Comparison of ENCODE assay signal across 8 cellular contexts in genomic region chr22:41857160-41857859, GRCh38. TPM values are rescaled to one million over a fixed set of nuclear protein-coding genes. Genes with fewer than 3 reads are reported as not detected.
DNase-seq lines count a peak whose midpoint lies in the region; ATAC-seq and TF ChIP-seq lines count a peak whose summit lies in the region.

No MANE protein-coding gene starts in this region.

- no peaks in the 10 kb centered on the region for H3K9me3 Mint-ChIP-seq in activated T-cell treated with anti-CD3 and anti-CD28 coated beads, Interleukin-2, amount 50 U/mL, for 72 hours

- H3K27me3 ChIP-seq in prostate gland (replicated peaks; ENCODE audit: insufficient read depth): no peaks in the 10 kb centered on the region

- H3K36me3 ChIP-seq in prostate gland: no peaks in the 10 kb centered on the region

- TF ChIP-seq CTCF in GM20000 (IDR thresholded peaks at IDR 0.05; ENCODE audit: extremely low read depth, missing control alignments): peak; percentile 53
- TF ChIP-seq CTCF in fibroblast of pulmonary artery (IDR thresholded peaks at IDR 0.05; ENCODE audit: low read length, missing control alignments): peak; percentile 71
- TF ChIP-seq CTCF in prostate gland (IDR thresholded peaks at IDR 0.05): peak in 3 of 4 experiments; percentile 43 to 66 (median 58)

- ATAC-seq in activated T-cell treated with anti-CD3 and anti-CD28 coated beads, Interleukin-2, amount 50 U/mL, for 72 hours (replicated peaks in 1 of 2): peak; percentile 57 to 70
- no peak for ATAC-seq in GM18909 (IDR thresholded peaks at IDR 0.05; ENCODE audit: poor library complexity, unreplicated experiment)
- ATAC-seq in GM18511 (IDR thresholded peaks at IDR 0.05; ENCODE audit: unreplicated experiment): no peak

- H3K27me3 Mint-ChIP-seq in activated T-cell treated with anti-CD3 and anti-CD28 coated beads, Interleukin-2, amount 50 U/mL, for 72 hours (ENCODE audit: low read depth): no peaks in the 10 kb centered on the region

- TF ChIP-seq POLR2A in prostate gland (IDR thresholded peaks at IDR 0.05): no peak

- intact Hi-C loops in prostate gland (cut with DNase I): no loop called here

- H3K27ac Mint-ChIP-seq in activated T-cell treated with anti-CD3 and anti-CD28 coated beads, Interleukin-2, amount 50 U/mL, for 72 hours: peak overlapping the region; percentile 93

- no peak overlapping the region for H3K4me3 ChIP-seq in fibroblast of pulmonary artery (replicated peaks; ENCODE audit: low read depth, low read length)
- no peak overlapping the region for H3K4me3 ChIP-seq in prostate gland

- no peaks in the 10 kb centered on the region for H3K9me3 ChIP-seq in prostate gland

- peaks cover 94% of the 10 kb centered on the region for H3K4me1 Mint-ChIP-seq in activated T-cell treated with anti-CD3 and anti-CD28 coated beads, Interleukin-2, amount 50 U/mL, for 72 hours (ENCODE audit: low read depth)

- H3K4me1 ChIP-seq in prostate gland (replicated peaks): no peaks in the 10 kb centered on the region

- DNase-seq in AG08395 (ENCODE audit: low spot score) (peak; percentile 50), GM20000 (ENCODE audit: low spot score) (peak; percentile 56), RKO (ENCODE audit: low spot score) (peak; percentile 77), fibroblast of pulmonary artery (ENCODE audit: low read depth) (peak; percentile 72), prostate gland (ENCODE audit: low spot score) (peak; percentile 29)
- peak; percentile 82 to 89 for DNase-seq in activated T-cell treated with anti-CD3 and anti-CD28 coated beads, Interleukin-2, amount 50 U/mL, for 72 hours

- 62% methylated on average over 7 of the region's 7 CpGs for WGBS in prostate gland

- H3K36me3 Mint-ChIP-seq in activated T-cell treated with anti-CD3 and anti-CD28 coated beads, Interleukin-2, amount 50 U/mL, for 72 hours (ENCODE audit: insufficient read depth in 2 of 2): peaks cover 4 to 11% of the 10 kb centered on the region in 2 donors

- peak overlapping the region; percentile 71 to 77 for H3K4me3 Mint-ChIP-seq in activated T-cell treated with anti-CD3 and anti-CD28 coated beads, Interleukin-2, amount 50 U/mL, for 72 hours

- peak overlapping the region in 1 of 2 donors; percentile 7 for H3K27ac ChIP-seq in prostate gland

RNA-seq across cellular contexts. Expression of gene SREBF2, which starts 24.4 kb away (rescaled TPM):
- 100 to 1,000 TPM; 127 to 131 TPM for total RNA-seq in activated T-cell treated with anti-CD3 and anti-CD28 coated beads, Interleukin-2, amount 50 U/mL, for 72 hours
- 100 to 1,000 TPM in 1 of 2 donors, 10 to 100 TPM in 1; 62.7 to 128 TPM for total RNA-seq in prostate gland

RNA-seq across cellular contexts. Expression of gene CCDC134, which starts 56.8 kb away (rescaled TPM):
- 10 to 100 TPM; 18.9 to 23.1 TPM for total RNA-seq in activated T-cell treated with anti-CD3 and anti-CD28 coated beads, Interleukin-2, amount 50 U/mL, for 72 hours
- total RNA-seq in prostate gland: 10 to 100 TPM; 12.0 to 20.7 TPM

RNA-seq across cellular contexts. Expression of gene SHISA8, which starts 57.6 kb away (rescaled TPM):
- 1 to 10 TPM; 2.0 to 3.2 TPM for total RNA-seq in activated T-cell treated with anti-CD3 and anti-CD28 coated beads, Interleukin-2, amount 50 U/mL, for 72 hours
- total RNA-seq in prostate gland: not detected

Comparison
In these comparisons a context has a peak if more than half of its experiments do, and no peak if none do; other contexts are left out.
1. DNase-seq: peak in every context shown above with its lines; median percentile 86 in activated T-cell treated with anti-CD3 and anti-CD28 coated beads, Interleukin-2, amount 50 U/mL, for 72 hours; 77 in RKO; 72 in fibroblast of pulmonary artery; 56 in GM20000; 50 in AG08395; 29 in prostate gland.
2. ATAC-seq: peak in activated T-cell treated with anti-CD3 and anti-CD28 coated beads, Interleukin-2, amount 50 U/mL, for 72 hours (2 of 2); none in GM18909 (single experiment) and GM18511 (single experiment).
3. Peak in every context shown above with its lines, with median percentiles within 50 percentile points of each other: CTCF ChIP-seq.